ENCODE assay signal across 14 cellular contexts in genomic region chr20:59165389-59165785, GRCh38. TPM values are rescaled to one million over a fixed set of nuclear protein-coding genes. Genes with fewer than 3 reads are reported as not detected.
DNase-seq lines count a peak whose midpoint lies in the region; ATAC-seq and TF ChIP-seq lines count a peak whose summit lies in the region.
"Had no signal": no experiment of that assay in that cellular context is flagged by ENCODE, and none has a peak within 500 bp of the region (broad histone marks: within the 10 kb centered on the region; RNA-seq: fewer than 3 reads in every experiment).

No MANE protein-coding gene starts in this region.

- H3K9me3 ChIP-seq in suprapubic skin (no peaks in the 10 kb centered on the region), PC-3 (ENCODE audit: low read length) (no peaks in the 10 kb centered on the region)

- H4K20me1 ChIP-seq in PC-3 (ENCODE audit: low read length), result no peaks in the 10 kb centered on the region

- no peak for TF ChIP-seq EP300 in suprapubic skin (IDR thresholded peaks at IDR 0.05)

- H3K36me3 Mint-ChIP-seq in activated T-cell treated with anti-CD3 and anti-CD28 coated beads, Interleukin-2, amount 50 U/mL, for 72 hours (ENCODE audit: insufficient read depth in 2 of 2), result peaks cover 14 to 17% of the 10 kb centered on the region in 2 donors
- H3K36me3 Mint-ChIP-seq in activated CD4-positive, alpha-beta memory T cell treated with anti-CD3 and anti-CD28 coated beads, Interleukin-2, amount 10 ng/mL, durations not matched to agents 7 days and 5 days (ENCODE audit: low read depth), result peaks cover 28% of the 10 kb centered on the region

- H3K79me2 ChIP-seq in PC-3 (ENCODE audit: low read length), result no peaks in the 10 kb centered on the region

- H3K4me1 Mint-ChIP-seq in activated T-cell treated with anti-CD3 and anti-CD28 coated beads, Interleukin-2, amount 50 U/mL, for 72 hours (ENCODE audit: low read depth), result peaks cover 94% of the 10 kb centered on the region
- peaks cover 78% of the 10 kb centered on the region for H3K4me1 Mint-ChIP-seq in activated CD4-positive, alpha-beta memory T cell treated with anti-CD3 and anti-CD28 coated beads, Interleukin-2, amount 10 ng/mL, durations not matched to agents 7 days and 5 days

- no peak for DNase-seq in activated T-cell treated with anti-CD3 and anti-CD28 coated beads, Interleukin-2, amount 50 U/mL, for 72 hours
- no peak for DNase-seq in activated T-cell treated with anti-CD3 and anti-CD28 coated beads for 4 hours
- DNase-seq in activated CD4-positive, alpha-beta memory T cell treated with anti-CD3 and anti-CD28 coated beads, Interleukin-2, amount 10 ng/mL, durations not matched to agents 7 days and 5 days, result no peak
- DNase-seq in left colon, result peak; percentile 42 to 57
- DNase-seq in suprapubic skin (ENCODE audit: low spot score in 2 of 2), result no peak
- no peak for DNase-seq in PC-3
- DNase-seq in T-helper 9 cell, result no peak
- no peak for DNase-seq in amygdala (lab: John Stamatoyannopoulos, UW)
- DNase-seq: aorta, NCI-H1930, NCI-H774, T1000 had no signal

- no peak for TF ChIP-seq POLR2A in suprapubic skin (IDR thresholded peaks at IDR 0.05)

- H3K4me2 ChIP-seq in PC-3 (ENCODE audit: low read length), result no peak overlapping the region

- WGBS in suprapubic skin, result 83% methylated on average over 1 of the region's 1 CpG

- no peak overlapping the region for H2AFZ ChIP-seq in PC-3 (ENCODE audit: low read length)

- H3K4me3 ChIP-seq in suprapubic skin, result no peak overlapping the region
- no peak overlapping the region for H3K4me3 ChIP-seq in PC-3 (ENCODE audit: low read length)

- no peaks in the 10 kb centered on the region for H3K27me3 Mint-ChIP-seq in activated T-cell treated with anti-CD3 and anti-CD28 coated beads, Interleukin-2, amount 50 U/mL, for 72 hours (ENCODE audit: low read depth)
- H3K27me3 Mint-ChIP-seq in activated CD4-positive, alpha-beta memory T cell treated with anti-CD3 and anti-CD28 coated beads, Interleukin-2, amount 10 ng/mL, durations not matched to agents 7 days and 5 days, result no peaks in the 10 kb centered on the region

- no peaks in the 10 kb centered on the region for H3F3A ChIP-seq in PC-3 (ENCODE audit: low read length, unreplicated experiment)

- H3K4me1 ChIP-seq in suprapubic skin (no peaks in the 10 kb centered on the region), PC-3 (ENCODE audit: insufficient read depth, low read length) (no peaks in the 10 kb centered on the region)

- H3K9me2 ChIP-seq in PC-3 (replicated peaks; ENCODE audit: low read length), result no peaks in the 10 kb centered on the region

- POLR2A ChIA-PET in activated CD4-positive, alpha-beta memory T cell treated with anti-CD3 and anti-CD28 coated beads, Interleukin-2, amount 10 ng/mL, durations not matched to agents 7 days and 5 days (lab: Charles Lee), result interaction anchor here (0.7 to 7.3 kb wide), 17 partner anchors 11 to 1545 kb away, joined by 3 to 144 read pairs (median 5); partner anchors contain the start of genes ATP5F1E, NELFCD, PRELID3B and STX16
- POLR2A ChIA-PET in PC-3 (lab: Charles Lee; ENCODE audit: unreplicated experiment), result no interaction called here

- CTCF ChIA-PET in activated CD4-positive, alpha-beta memory T cell treated with anti-CD3 and anti-CD28 coated beads, Interleukin-2, amount 10 ng/mL, durations not matched to agents 7 days and 5 days (lab: Charles Lee), result interaction anchor here (1.4 to 3.4 kb wide), 5 partner anchors 11 to 78 kb away, joined by 4 to 18 read pairs (median 6); no protein-coding TSS in a partner anchor
- CTCF ChIA-PET in PC-3 (lab: Charles Lee), result no interaction called here

- no peak overlapping the region for H3K9ac ChIP-seq in PC-3 (ENCODE audit: low read length)

- H3K27me3 ChIP-seq in suprapubic skin (peaks cover 13% of the 10 kb centered on the region), PC-3 (ENCODE audit: low read length) (peaks cover 77% of the 10 kb centered on the region)

- peaks cover 2 to 8% of the 10 kb centered on the region in 2 donors for H3K9me3 Mint-ChIP-seq in activated T-cell treated with anti-CD3 and anti-CD28 coated beads, Interleukin-2, amount 50 U/mL, for 72 hours
- peaks cover 9% of the 10 kb centered on the region for H3K9me3 Mint-ChIP-seq in activated CD4-positive, alpha-beta memory T cell treated with anti-CD3 and anti-CD28 coated beads, Interleukin-2, amount 10 ng/mL, durations not matched to agents 7 days and 5 days
- H3K9me3 Mint-ChIP-seq: dendritic cell treated with granulocyte-macrophage colony-stimulating factor and Interleukin-4, amounts not matched to agents 40 ng/mL and 50 ng/mL, for 4 days had no signal

- H3K27ac ChIP-seq in suprapubic skin (peak overlapping the region; percentile 22), PC-3 (ENCODE audit: low read length) (no peak overlapping the region)

- TF ChIP-seq CTCF in suprapubic skin (IDR thresholded peaks at IDR 0.05), result no peak
- no peak for TF ChIP-seq CTCF in PC-3 (conservative IDR thresholded peaks at IDR 0.05; ENCODE audit: low read depth, low read length)

- no TSS peak for BruUV-seq in PC-3 (replicated peaks; lab: Mats Ljungman, UMichigan)

- ATAC-seq in activated T-cell treated with anti-CD3 and anti-CD28 coated beads, Interleukin-2, amount 50 U/mL, for 72 hours (replicated peaks in 1 of 2), result peak in 1 of 2 donors; percentile 0
- ATAC-seq in left colon (peak; percentile 93), PC-3 (no peak)

- peak overlapping the region; percentile 87 to 97 for H3K4me3 Mint-ChIP-seq in activated T-cell treated with anti-CD3 and anti-CD28 coated beads, Interleukin-2, amount 50 U/mL, for 72 hours
- peak overlapping the region; percentile 88 for H3K4me3 Mint-ChIP-seq in activated CD4-positive, alpha-beta memory T cell treated with anti-CD3 and anti-CD28 coated beads, Interleukin-2, amount 10 ng/mL, durations not matched to agents 7 days and 5 days
- H3K4me3 Mint-ChIP-seq: dendritic cell treated with granulocyte-macrophage colony-stimulating factor and Interleukin-4, amounts not matched to agents 40 ng/mL and 50 ng/mL, for 4 days had no signal

- peak overlapping the region; percentile 94 for H3K27ac Mint-ChIP-seq in activated T-cell treated with anti-CD3 and anti-CD28 coated beads, Interleukin-2, amount 50 U/mL, for 72 hours
- H3K27ac Mint-ChIP-seq in activated CD4-positive, alpha-beta memory T cell treated with anti-CD3 and anti-CD28 coated beads, Interleukin-2, amount 10 ng/mL, durations not matched to agents 7 days and 5 days, result peak overlapping the region; percentile 99
- H3K27ac Mint-ChIP-seq: dendritic cell treated with granulocyte-macrophage colony-stimulating factor and Interleukin-4, amounts not matched to agents 40 ng/mL and 50 ng/mL, for 4 days had no signal

- intact Hi-C loops in left colon (cut with DNase I, micrococcal nuclease), result no loop called here
- intact Hi-C loops in PC-3 (cut with micrococcal nuclease), result no loop called here

- H3K36me3 ChIP-seq in suprapubic skin (no peaks in the 10 kb centered on the region), PC-3 (ENCODE audit: low read depth, low read length) (no peaks in the 10 kb centered on the region)

RNA-seq across cellular contexts. Expression of gene ZNF831, which starts 1.8 kb away (rescaled TPM):
- 1 to 10 TPM; 8.2 to 9.0 TPM for total RNA-seq in activated T-cell treated with anti-CD3 and anti-CD28 coated beads, Interleukin-2, amount 50 U/mL, for 72 hours
- total RNA-seq in activated CD4-positive, alpha-beta memory T cell treated with anti-CD3 and anti-CD28 coated beads, Interleukin-2, amount 10 ng/mL, durations not matched to agents 7 days and 5 days, result 10 to 100 TPM; 12.1 to 12.7 TPM
- total RNA-seq in left colon, result under 1 TPM; 0.15 to 0.61 TPM
- total RNA-seq in suprapubic skin, result 1 to 10 TPM in 1 of 4 donors, under 1 TPM in 2, not detected in 1; 0.16 to 1.0 (median 0.34) TPM
- total RNA-seq in PC-3 (2014; rRNA removed), result not detected in 2 replicates
- total RNA-seq: osteoblast had no signal

Comparison
In these comparisons a context has a peak if more than half of its experiments do, and no peak if none do; other contexts are left out.
1. DNase-seq: peak in left colon (2 of 2); none in activated T-cell treated with anti-CD3 and anti-CD28 coated beads, Interleukin-2, amount 50 U/mL, for 72 hours (0 of 2), activated T-cell treated with anti-CD3 and anti-CD28 coated beads for 4 hours (single experiment), activated CD4-positive, alpha-beta memory T cell treated with anti-CD3 and anti-CD28 coated beads, Interleukin-2, amount 10 ng/mL, durations not matched to agents 7 days and 5 days (single experiment), suprapubic skin (0 of 2), PC-3 (single experiment), T-helper 9 cell (single experiment) and amygdala (0 of 56).